9 cellular contexts compared by ENCODE assay signal in genomic region chr10:624312-624604, GRCh38.
DNase-seq lines count a peak whose midpoint lies in the region; ATAC-seq and TF ChIP-seq lines count a peak whose summit lies in the region.
"Had no signal": no experiment of that assay in that cellular context is flagged by ENCODE, and none has a peak within 500 bp of the region (broad histone marks: within the 10 kb centered on the region; RNA-seq: fewer than 3 reads in every experiment).

No MANE protein-coding gene starts in this region.

- H3K4me1 ChIP-seq in Peyer's patch (peaks cover 0 to 42% (median 0%) of the 10 kb centered on the region in 4 donors), thoracic aorta (ENCODE audit: control insufficient read depth in 1 of 2, low read depth in 2 of 2) (peaks cover 16 to 25% of the 10 kb centered on the region in 2 donors)

- H3K9ac ChIP-seq in neural cell (ENCODE audit: low read length), result peak overlapping the region; percentile 44

- H3F3A ChIP-seq in neural cell (ENCODE audit: insufficient read depth, low read length, poor library complexity, severe bottlenecking), result no peaks in the 10 kb centered on the region

- DNase-seq in Peyer's patch, result no peak
- no peak for DNase-seq in epithelial cell of proximal tubule (ENCODE audit: low read depth)
- no peak for DNase-seq in thoracic aorta (ENCODE audit: low spot score)
- DNase-seq in T-helper 2 cell, result no peak
- DNase-seq in NCI-H510A treated with DMSO at 0.1 percent for 48 hours (lab: John Stamatoyannopoulos, UW), result no peak
- DNase-seq in OCI-M2 (lab: John Stamatoyannopoulos, UW; ENCODE audit: unreplicated experiment), result no peak
- DNase-seq: activated CD8-positive, alpha-beta memory T cell treated with anti-CD3 and anti-CD28 coated beads, Interleukin-2, amount 50 U/mL, for 48 hours had no signal

- H4K20me1 ChIP-seq in neural cell (ENCODE audit: insufficient read depth), result peaks cover 29% of the 10 kb centered on the region

- H3K36me3 ChIP-seq in Peyer's patch (no peaks in the 10 kb centered on the region), neural cell (ENCODE audit: insufficient read depth, low read length) (peaks cover 4% of the 10 kb centered on the region), thoracic aorta (no peaks in the 10 kb centered on the region)

- H3K27me3 ChIP-seq in Peyer's patch (no peaks in the 10 kb centered on the region), neural cell (ENCODE audit: insufficient read depth, low read depth, low read length) (no peaks in the 10 kb centered on the region), thoracic aorta (replicated peaks; ENCODE audit: insufficient read depth) (no peaks in the 10 kb centered on the region)

- H3K27ac ChIP-seq in Peyer's patch (peak overlapping the region; percentile 38 to 92 (median 62)), neural cell (ENCODE audit: low read length) (peak overlapping the region; percentile 47), thoracic aorta (peak overlapping the region; percentile 12 to 56)

- peak overlapping the region; percentile 25 for H3K4me2 ChIP-seq in neural cell (ENCODE audit: low read length)

- H3K79me2 ChIP-seq in neural cell (replicated peaks; ENCODE audit: insufficient read depth, low read length), result peaks cover 62% of the 10 kb centered on the region

- H3K9me3 ChIP-seq in Peyer's patch (no peaks in the 10 kb centered on the region), neural cell (ENCODE audit: low read length) (no peaks in the 10 kb centered on the region), thoracic aorta (no peaks in the 10 kb centered on the region)

- H3K4me3 ChIP-seq in Peyer's patch (no peak overlapping the region), epithelial cell of proximal tubule (ENCODE audit: low read depth, low read length) (peak overlapping the region; percentile 8), neural cell (ENCODE audit: low read length) (peak overlapping the region; percentile 52), thoracic aorta (no peak overlapping the region)

- no peak overlapping the region for H2AFZ ChIP-seq in neural cell (ENCODE audit: low read depth, low read length)

- TF ChIP-seq CTCF in Peyer's patch (IDR thresholded peaks at IDR 0.05) (no peak), epithelial cell of proximal tubule (conservative IDR thresholded peaks at IDR 0.05; ENCODE audit: low read depth, low read length) (no peak), neural cell (IDR thresholded peaks at IDR 0.05; ENCODE audit: poor library complexity, severe bottlenecking) (no peak), thoracic aorta (IDR thresholded peaks at IDR 0.05) (no peak)

- no peak for ATAC-seq in thoracic aorta (ENCODE audit: insufficient number of reproducible peaks, low FRiP score, low read depth)
- no peak for ATAC-seq in GM21528 (IDR thresholded peaks at IDR 0.05; ENCODE audit: low FRiP score, unreplicated experiment)

- TF ChIP-seq RAD21 in neural cell (conservative IDR thresholded peaks at IDR 0.05), result no peak

- TF ChIP-seq EP300 in neural cell (conservative IDR thresholded peaks at IDR 0.05; ENCODE audit: poor library complexity, severe bottlenecking), result no peak

- H3K9me2 ChIP-seq in neural cell (ENCODE audit: insufficient read depth, low read length), result no peaks in the 10 kb centered on the region

- TF ChIP-seq POLR2A in Peyer's patch (IDR thresholded peaks at IDR 0.05), result no peak

TF ChIP-seq in neural cell, 6 proteins besides CTCF, POLR2A, EP300 and RAD21:
- TF ChIP-seq EZH2 (IDR thresholded peaks at IDR 0.05; ENCODE audit: borderline replicate concordance, insufficient read depth, low read length, poor library complexity, severe bottlenecking), result no peak
- no peak for TF ChIP-seq SMC3 (conservative IDR thresholded peaks at IDR 0.05; ENCODE audit: poor library complexity)
- TF ChIP-seq MXI1 (conservative IDR thresholded peaks at IDR 0.05; ENCODE audit: poor library complexity, severe bottlenecking), result no peak
- no peak for TF ChIP-seq TAF1 (IDR thresholded peaks at IDR 0.05; ENCODE audit: low read depth)
- TF ChIP-seq POLR2AphosphoS5 (IDR thresholded peaks at IDR 0.05), result no peak

Comparison
In these comparisons a context has a peak if more than half of its experiments do, and no peak if none do; other contexts are left out.
1. H3K4me3 ChIP-seq: peak in epithelial cell of proximal tubule (single experiment) and neural cell (single experiment); none in Peyer's patch (0 of 4) and thoracic aorta (single experiment).
2. Peak in every context shown above with its lines, with median percentiles within 50 percentile points of each other: H3K27ac ChIP-seq.